In genomic region chr15:59688888-59689625, GRCh38 we compare ENCODE assay signal across 1 cellular context.
TF ChIP-seq lines count a peak whose summit lies in the region.

Gene BNIP2 (minus strand): TSS chr15:59689320. CDS start chr15:59682457, 6,863 bp downstream.

TF ChIP-seq in HepG2, 621 proteins besides CTCF, POLR2A, EP300 and RAD21 (continued from another document):
- TF ChIP-seq HOMEZ (CRISPR knock-in tag; IDR thresholded peaks at IDR 0.05; ENCODE audit: low read depth): 0 out of 2 replicates have a peak, but pooled peaks have one; percentile 33
- no peak for TF ChIP-seq CENPX (CRISPR knock-in tag; IDR thresholded peaks at IDR 0.05)
- TF ChIP-seq ZNF234 (CRISPR knock-in tag; conservative IDR thresholded peaks at IDR 0.05): no peak
- TF ChIP-seq ZNF407 (CRISPR knock-in tag; IDR thresholded peaks at IDR 0.05; ENCODE audit: not compliant biosample characterization): no peak
- no peak for TF ChIP-seq BATF2 (CRISPR knock-in tag; IDR thresholded peaks at IDR 0.05)
- TF ChIP-seq ADNP (CRISPR knock-in tag; IDR thresholded peaks at IDR 0.05): no peak
- TF ChIP-seq ZNF546 (CRISPR knock-in tag; conservative IDR thresholded peaks at IDR 0.05): no peak
- TF ChIP-seq ZNF800 (CRISPR knock-in tag; IDR thresholded peaks at IDR 0.05): no peak
- TF ChIP-seq ZNF788 (CRISPR knock-in tag; IDR thresholded peaks at IDR 0.05; ENCODE audit: borderline replicate concordance): peak; percentile 86; the same call in 1 of the 2 replicates
- TF ChIP-seq FOXA1 (IDR thresholded peaks at IDR 0.05): no peak
- TF ChIP-seq FOXA1 (CRISPR knock-in tag; IDR thresholded peaks at IDR 0.05): 0 out of 2 replicates have a peak, but pooled peaks have one; percentile 31
- no peak for TF ChIP-seq CEBPG (CRISPR knock-in tag; IDR thresholded peaks at IDR 0.05)
- TF ChIP-seq HMGA1 (CRISPR knock-in tag; conservative IDR thresholded peaks at IDR 0.05): no peak
- TF ChIP-seq NFKB2 (CRISPR knock-in tag; IDR thresholded peaks at IDR 0.05; ENCODE audit: borderline replicate concordance): peak; percentile 86; the same call in 1 of the 2 replicates
- no peak for TF ChIP-seq ZNF644 (CRISPR knock-in tag; IDR thresholded peaks at IDR 0.05; ENCODE audit: low read depth)
- TF ChIP-seq MZF1 (CRISPR knock-in tag; IDR thresholded peaks at IDR 0.05; ENCODE audit: borderline replicate concordance): no peak
- peak; percentile 56; the same call in 1 of the 2 replicates for TF ChIP-seq TFDP1 (CRISPR knock-in tag; IDR thresholded peaks at IDR 0.05; ENCODE audit: borderline replicate concordance)
